In the genomic region with DNA sequence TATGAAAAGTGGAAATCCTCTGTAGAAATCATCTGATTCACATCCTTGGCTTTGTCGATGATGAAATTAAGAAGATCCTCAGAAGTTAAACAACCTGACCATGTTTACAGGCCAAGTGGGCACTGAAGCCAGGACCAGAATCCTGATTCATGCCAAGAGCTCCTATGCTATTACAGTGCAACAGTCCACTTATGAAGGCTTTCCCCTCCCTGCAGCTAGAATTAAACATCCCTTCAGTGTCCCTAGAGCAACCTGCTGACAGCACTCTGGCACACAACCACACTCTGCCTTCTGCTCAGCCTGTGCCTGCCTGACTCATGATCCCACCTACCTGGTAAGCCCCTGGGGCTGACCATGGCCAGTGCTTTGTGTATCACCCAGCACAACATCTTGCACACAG, we compare ENCODE assay signal across 17 cellular contexts. TPM values are rescaled to one million over a fixed set of nuclear protein-coding genes. Genes with fewer than 3 reads are reported as not detected.
DNase-seq lines count a peak whose midpoint lies in the region; ATAC-seq, FAIRE-seq and TF ChIP-seq lines count a peak whose summit lies in the region.
"Had no signal": no experiment of that assay in that cellular context is flagged by ENCODE, and none has a peak within 500 bp of the region (broad histone marks: within the 10 kb centered on the region; RNA-seq: fewer than 3 reads in every experiment).

No MANE protein-coding gene starts in this region.

- H3K4me3 Mint-ChIP-seq in chondrocyte (ENCODE audit: unreplicated experiment) = no peak overlapping the region
- H3K4me3 Mint-ChIP-seq: activated CD8-positive, alpha-beta memory T cell treated with anti-CD3 and anti-CD28 coated beads, Interleukin-2, amount 10 ng/mL, durations not matched to agents 7 days and 5 days; activated naive CD8-positive, alpha-beta T cell; CD8-positive, alpha-beta T cell; naive B cell had no signal

- no peaks in the 10 kb centered on the region for H4K20me1 ChIP-seq in keratinocyte (ENCODE audit: control insufficient read depth, extremely low read depth, insufficient read depth, low read length)

- H2AFZ ChIP-seq in keratinocyte (ENCODE audit: control insufficient read depth, low read length) = no peak overlapping the region

- H3K9me3 ChIP-seq in keratinocyte (ENCODE audit: control insufficient read depth, low read depth, low read length) = no peaks in the 10 kb centered on the region
- H3K9me3 ChIP-seq: uterus had no signal

- DNase-seq in AG10803 (ENCODE audit: low read depth) (peak; percentile 72), M059J (ENCODE audit: low read depth) (peak; percentile 83), chondrocyte (ENCODE audit: low spot score) (no peak), keratinocyte (ENCODE audit: low read depth, low spot score) (no peak), erythroblast (lab: John Stamatoyannopoulos, UW) (no peak), NCI-H1048 (lab: John Stamatoyannopoulos, UW) (no peak)
- no peak for DNase-seq in activated CD4-positive, alpha-beta T cell treated with anti-CD3 and anti-CD28 coated beads, Interleukin-2, amount 50 U/mL, for 48 hours
- DNase-seq: activated CD8-positive, alpha-beta memory T cell treated with anti-CD3 and anti-CD28 coated beads, Interleukin-2, amount 10 ng/mL, durations not matched to agents 7 days and 5 days; CD8-positive, alpha-beta T cell; effector memory CD4-positive, alpha-beta T cell; naive B cell; NCI-H1105; stimulated activated CD4-positive, alpha-beta T cell treated with anti-CD3 and anti-CD28 coated beads, Interleukin-12 subunit alpha, Interleukin-12 subunit beta, amount 100 ng/mL, for 4 hours; T-helper 2 cell; uterus had no signal

- no peaks in the 10 kb centered on the region for H3K27me3 ChIP-seq in keratinocyte (ENCODE audit: control insufficient read depth, extremely low read depth, insufficient read depth, low read length)
- H3K27me3 ChIP-seq: uterus had no signal

- H3K36me3 Mint-ChIP-seq in chondrocyte (ENCODE audit: low read depth) = peaks cover 9% of the 10 kb centered on the region
- H3K36me3 Mint-ChIP-seq: naive B cell had no signal

- no peaks in the 10 kb centered on the region for H3K79me2 ChIP-seq in keratinocyte (ENCODE audit: control insufficient read depth, insufficient read depth, low read length)

- dilution Hi-C loops in keratinocyte (cut with MboI; ENCODE audit: extremely low pct_ligation_motif_present, low sequenced_read_pairs) = no loop called here

- H3K27ac Mint-ChIP-seq in chondrocyte (ENCODE audit: unreplicated experiment) = peak overlapping the region; percentile 49
- H3K27ac Mint-ChIP-seq: activated CD8-positive, alpha-beta memory T cell treated with anti-CD3 and anti-CD28 coated beads, Interleukin-2, amount 10 ng/mL, durations not matched to agents 7 days and 5 days; activated naive CD8-positive, alpha-beta T cell; CD8-positive, alpha-beta T cell; naive B cell had no signal

- no peaks in the 10 kb centered on the region for H3K9me3 Mint-ChIP-seq in chondrocyte (ENCODE audit: low read depth)
- H3K9me3 Mint-ChIP-seq: CD8-positive, alpha-beta T cell; naive B cell had no signal

- H3K4me2 ChIP-seq in keratinocyte (ENCODE audit: control insufficient read depth, extremely low read depth, insufficient read depth, low read depth, low read length) = peak overlapping the region; percentile 23

- no peaks in the 10 kb centered on the region for H3K9me1 ChIP-seq in keratinocyte (ENCODE audit: control insufficient read depth, extremely low read depth, insufficient read depth, low read length)

- H3K4me1 ChIP-seq in keratinocyte (ENCODE audit: control insufficient read depth, extremely low read depth, insufficient read depth, low read length) = peaks cover 41% of the 10 kb centered on the region
- H3K4me1 ChIP-seq: uterus had no signal

- no peak overlapping the region for H3K27ac ChIP-seq in keratinocyte (ENCODE audit: control insufficient read depth, insufficient read depth, low read length)
- H3K27ac ChIP-seq: uterus had no signal

- ATAC-seq in GM21381 (IDR thresholded peaks at IDR 0.05; ENCODE audit: unreplicated experiment) = no peak
- ATAC-seq: activated CD8-positive, alpha-beta memory T cell treated with anti-CD3 and anti-CD28 coated beads, Interleukin-2, amount 10 ng/mL, durations not matched to agents 7 days and 5 days; CD8-positive, alpha-beta T cell had no signal

- no peak overlapping the region for H3K9ac ChIP-seq in keratinocyte (ENCODE audit: control insufficient read depth, extremely low read depth, insufficient read depth, low read length)

- H3K27me3 Mint-ChIP-seq in chondrocyte (ENCODE audit: low read depth) = no peaks in the 10 kb centered on the region
- H3K27me3 Mint-ChIP-seq: activated naive CD8-positive, alpha-beta T cell; naive B cell had no signal

- FAIRE-seq in keratinocyte (lab: Jason Lieb, UNC) = peak; percentile 87

- peaks cover 0 to under 1% of the 10 kb centered on the region in 2 experiments for H3K36me3 ChIP-seq in keratinocyte (ENCODE audit: control insufficient read depth in 2 of 2, extremely low read depth in 1 of 2, insufficient read depth in 2 of 2, low read length in 2 of 2)
- H3K36me3 ChIP-seq: uterus had no signal

- H3K4me3 ChIP-seq in AG10803 (ENCODE audit: low read length) = no peak overlapping the region
- no peak overlapping the region for H3K4me3 ChIP-seq in keratinocyte (ENCODE audit: control insufficient read depth in 2 of 3, extremely low read depth in 1 of 3, insufficient read depth in 2 of 3, low read depth in 1 of 3, low read length in 3 of 3)
- H3K4me3 ChIP-seq: uterus had no signal

- TF ChIP-seq CTCF in AG10803 (conservative IDR thresholded peaks at IDR 0.05; ENCODE audit: low read length) (no peak), chondrocyte (IDR thresholded peaks at IDR 0.05) (no peak), keratinocyte (optimal IDR thresholded peaks at IDR 0.05 in 1 of 3, IDR thresholded peaks at IDR 0.05 in 1 of 3, conservative IDR thresholded peaks at IDR 0.05 in 1 of 3; ENCODE audit: extremely low read depth in 1 of 3, insufficient read depth in 2 of 3, low read length in 3 of 3) (no peak)

- H3K4me1 Mint-ChIP-seq in chondrocyte (ENCODE audit: low read depth) = peaks cover 61% of the 10 kb centered on the region
- H3K4me1 Mint-ChIP-seq: naive B cell had no signal

- no peak for TF ChIP-seq POLR2A in erythroblast (IDR thresholded peaks at IDR 0.05; ENCODE audit: low read length)

RNA-seq across cellular contexts. Expression of gene TXNRD3, which starts 33.8 kb away (rescaled TPM):
- total RNA-seq in M059J (2014; rRNA removed; shearing (Covaris generic)) = 4.0 and 7.8 TPM in 2 replicates
- 11.3 to 15.1 TPM (median 14.2 TPM) in 3 replicates for total RNA-seq in chondrocyte
- 6.3 to 11.0 TPM (median 9.7 TPM) in 3 replicates for polyA plus RNA-seq in keratinocyte
- polyA plus RNA-seq in keratinocyte (2011; ENCODE audit: low read depth) = 10.2 TPM
- 10.2 and 11.7 TPM in 2 replicates for polyA plus RNA-seq in keratinocyte (2011; cell fraction: cytosol; rRNA removed)
- 13.5 and 17.2 TPM in 2 replicates for polyA plus RNA-seq in keratinocyte (2011; cell fraction: nucleus; rRNA removed)
- polyA plus RNA-seq in keratinocyte (2012; ENCODE audit: low replicate concordance) = 13.9 and 14.3 TPM in 2 replicates
- polyA minus RNA-seq in keratinocyte = 9.9 to 11.5 TPM (median 11.0 TPM) in 3 replicates
- 3.8 TPM for polyA minus RNA-seq in keratinocyte (2011; cell fraction: cytosol; rRNA and poly(A)+ RNA removed)
- polyA minus RNA-seq in keratinocyte (2011; cell fraction: nucleus; rRNA and poly(A)+ RNA removed) = 6.8 and 13.4 TPM in 2 replicates

Comparison
In these comparisons a context has a peak if more than half of its experiments do, and no peak if none do; other contexts are left out.
1. DNase-seq: peak in AG10803 (single experiment) and M059J (single experiment); none in chondrocyte (single experiment), keratinocyte (single experiment), erythroblast (0 of 2), activated CD4-positive, alpha-beta T cell treated with anti-CD3 and anti-CD28 coated beads, Interleukin-2, amount 50 U/mL, for 48 hours (0 of 2) and NCI-H1048 (single experiment).